In the genomic region with DNA sequence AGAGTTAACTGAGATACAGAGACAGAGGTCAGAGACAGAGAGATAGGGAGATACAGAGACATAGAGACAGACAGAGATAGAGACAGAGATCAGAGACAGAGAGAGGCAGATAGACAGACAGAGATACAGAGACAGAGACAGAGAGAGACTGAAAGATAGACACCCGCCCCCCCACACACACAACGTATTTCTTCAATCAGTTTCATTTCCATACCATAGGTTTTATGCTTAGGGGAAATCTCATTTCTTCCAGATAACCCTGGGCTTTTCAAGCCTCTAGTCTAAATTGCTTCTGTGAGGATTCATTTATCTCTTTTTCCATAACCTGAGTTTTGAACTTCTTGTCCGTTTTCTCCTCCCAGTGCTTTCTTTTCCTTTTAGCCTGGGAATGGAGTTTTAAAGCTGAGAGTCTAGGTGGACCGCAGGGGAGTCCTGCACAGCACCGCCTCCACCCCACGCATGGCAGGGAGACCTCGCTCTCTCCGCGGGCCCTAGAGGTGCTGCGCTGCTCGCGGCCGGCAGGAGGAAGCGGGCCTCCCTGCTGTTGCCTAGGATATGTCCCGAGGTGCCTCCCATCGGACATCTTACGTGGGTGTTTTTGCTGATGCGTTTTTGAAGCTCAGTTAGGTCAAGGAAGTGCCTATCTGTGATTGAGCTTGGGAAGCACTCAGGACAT, we compare ENCODE assay signal across 8 cellular contexts.
DNase-seq lines count a peak whose midpoint lies in the region; ATAC-seq and TF ChIP-seq lines count a peak whose summit lies in the region.

No MANE protein-coding gene starts in this region.

- TF ChIP-seq CTCF in RWPE2 (IDR thresholded peaks at IDR 0.05; ENCODE audit: poor library complexity, severe bottlenecking) (no peak), astrocyte of the cerebellum (IDR thresholded peaks at IDR 0.05; ENCODE audit: low read depth, low read length, missing control alignments) (peak; percentile 35)

- DNase-seq in COR-L47 (lab: John Stamatoyannopoulos, UW), result peak; percentile 57
- DNase-seq in RWPE2 (ENCODE audit: low spot score), result no peak
- DNase-seq in astrocyte of the cerebellum (ENCODE audit: low read depth), result peak; percentile 5
- DNase-seq in stimulated activated CD4-positive, alpha-beta T cell treated with anti-CD3 and anti-CD28 coated beads, Interleukin-12 subunit alpha, Interleukin-12 subunit beta, amount 100 ng/mL, for 4 hours, result peak; percentile 11
- DNase-seq in pons (ENCODE audit: low spot score), result no peak

- H3K9me3 ChIP-seq in RWPE2 (ENCODE audit: severe bottlenecking) (no peaks in the 10 kb centered on the region), iPS-20b (ENCODE audit: insufficient read depth, low read depth, low read length) (no peaks in the 10 kb centered on the region)

- in situ Hi-C loops in astrocyte of the cerebellum (cut with HindIII; ENCODE audit: low sequenced_read_pairs), result no loop called here

- no peak overlapping the region for H3K9ac ChIP-seq in iPS-20b (ENCODE audit: low read depth, low read length)

- H3K27ac ChIP-seq in RWPE2 (ENCODE audit: poor library complexity, severe bottlenecking), result no peak overlapping the region
- no peak overlapping the region for H3K27ac ChIP-seq in iPS-20b (ENCODE audit: low read length)

- ATAC-seq in GM19324 (IDR thresholded peaks at IDR 0.05; ENCODE audit: low FRiP score, unreplicated experiment) (peak; percentile 61), HG03378 (IDR thresholded peaks at IDR 0.05; ENCODE audit: unreplicated experiment) (peak; percentile 38), RWPE2 (ENCODE audit: low read depth) (peak; percentile 97)

- H3K4me3 ChIP-seq in RWPE2 (ENCODE audit: severe bottlenecking), result no peak overlapping the region
- peak overlapping the region; percentile 30 for H3K4me3 ChIP-seq in astrocyte of the cerebellum (ENCODE audit: low read depth, low read length)
- peak overlapping the region; percentile 68 for H3K4me3 ChIP-seq in iPS-20b (ENCODE audit: low read length)

- H3K4me1 ChIP-seq in RWPE2 (ENCODE audit: insufficient read depth, poor library complexity, severe bottlenecking) (no peaks in the 10 kb centered on the region), iPS-20b (ENCODE audit: insufficient read depth, low read length) (no peaks in the 10 kb centered on the region)

- H3K36me3 ChIP-seq in RWPE2 (ENCODE audit: low read depth) (no peaks in the 10 kb centered on the region), iPS-20b (ENCODE audit: insufficient read depth, low read depth, low read length) (no peaks in the 10 kb centered on the region)

- peaks cover 22% of the 10 kb centered on the region for H3K27me3 ChIP-seq in RWPE2 (ENCODE audit: insufficient read depth, poor library complexity, severe bottlenecking)
- peaks cover 21% of the 10 kb centered on the region for H3K27me3 ChIP-seq in iPS-20b (ENCODE audit: insufficient read depth, low read length)

Comparison
In these comparisons a context has a peak if more than half of its experiments do, and no peak if none do; other contexts are left out.
1. DNase-seq: peak in COR-L47 (single experiment), astrocyte of the cerebellum (single experiment) and stimulated activated CD4-positive, alpha-beta T cell treated with anti-CD3 and anti-CD28 coated beads, Interleukin-12 subunit alpha, Interleukin-12 subunit beta, amount 100 ng/mL, for 4 hours (single experiment); none in RWPE2 (single experiment) and pons (single experiment).
2. ATAC-seq: peak in every context shown above with its lines; median percentile 97 in RWPE2; 61 in GM19324; 38 in HG03378.